ENCODE assay signal across 25 cellular contexts in genomic region chr11:2573240-2574042, GRCh38.
DNase-seq lines count a peak whose midpoint lies in the region; ATAC-seq, FAIRE-seq and TF ChIP-seq lines count a peak whose summit lies in the region.
"Had no signal": no experiment of that assay in that cellular context is flagged by ENCODE, and none has a peak within 500 bp of the region (broad histone marks: within the 10 kb centered on the region; RNA-seq: fewer than 3 reads in every experiment).

No MANE protein-coding gene starts in this region.

- H3K9ac ChIP-seq in H1 (replicated peaks in 1 of 4; ENCODE audit: extremely low read depth in 1 of 4, low read depth in 3 of 4, low read length in 3 of 4), result no peak overlapping the region
- H3K9ac ChIP-seq: parathyroid adenoma had no signal

- DNase-seq in Right ventricle myocardium superior (peak; percentile 30), left cardiac atrium (no peak), H1 (ENCODE audit: low read depth in 1 of 2, low spot score in 2 of 2) (no peak), osteoblast (ENCODE audit: insufficient read length, low spot score, missing footprints) (peak; percentile 87), progenitor cell of endocrine pancreas (ENCODE audit: low spot score, unreplicated experiment) (no peak)
- DNase-seq in stimulated activated CD4-positive, alpha-beta T cell treated with anti-CD3 and anti-CD28 coated beads, Interleukin-4, amount 100 ng/mL, for 24 hours, result no peak
- DNase-seq: ACHN; activated CD8-positive, alpha-beta memory T cell treated with anti-CD3 and anti-CD28 coated beads for 24 hours; activated naive CD8-positive, alpha-beta T cell treated with anti-CD3 and anti-CD28 coated beads for 36 hours; activated T-cell treated with anti-CD3 and anti-CD28 coated beads, Interleukin-2, amount 50 U/mL, for 4 hours; C1 segment of cervical spinal cord; effector CD4-positive, alpha-beta T cell; foreskin fibroblast; H7; NCI-H187; NCI-H2171 treated with DMSO at 0.1 percent for 48 hours; NCI-H524 had no signal

- no peak overlapping the region for H3K56ac ChIP-seq in H1 (replicated peaks; ENCODE audit: insufficient read length, low read depth, low read length)

- H3K4ac ChIP-seq in H1 (replicated peaks; ENCODE audit: insufficient read length, low read depth, low read length), result no peak overlapping the region

- TF ChIP-seq CTCF in H1 (IDR thresholded peaks at IDR 0.05; ENCODE audit: control extremely low read depth in 1 of 3, insufficient read depth in 1 of 3, low read depth in 1 of 3, low read length in 3 of 3), result no peak
- TF ChIP-seq CTCF in osteoblast (IDR thresholded peaks at IDR 0.05; ENCODE audit: extremely low read depth, low read depth, low read length), result no peak
- no peak for TF ChIP-seq CTCF in progenitor cell of endocrine pancreas (IDR thresholded peaks at IDR 0.05; ENCODE audit: unreplicated experiment)

- H3K9me3 Mint-ChIP-seq in progenitor cell of endocrine pancreas (ENCODE audit: low read depth), result no peaks in the 10 kb centered on the region
- H3K9me3 Mint-ChIP-seq: activated naive CD8-positive, alpha-beta T cell treated with anti-CD3 and anti-CD28 coated beads for 36 hours; activated T-cell treated with anti-CD3 and anti-CD28 coated beads, Interleukin-2, amount 50 U/mL, for 4 hours; nephron; T-cell had no signal

- H4K91ac ChIP-seq in H1 (replicated peaks; ENCODE audit: insufficient read length, low read length), result no peak overlapping the region

- no peak for FAIRE-seq in H1 (lab: Jason Lieb, UNC)
- FAIRE-seq: GM12892 had no signal

- no peak overlapping the region for H2BK15ac ChIP-seq in H1 (ENCODE audit: low read length)

- CTCF ChIA-PET in H1 (lab: Charles Lee; ENCODE audit: partially characterized antibody), result interaction anchor here (1.4 to 1.7 kb wide), 2 partner anchors 228 to 314 kb away, joined by 3 read pairs; no protein-coding TSS in a partner anchor

- H3K4me2 ChIP-seq in H1 (ENCODE audit: insufficient read depth in 1 of 2, low read depth in 2 of 2, low read length in 2 of 2) (no peak overlapping the region), osteoblast (ENCODE audit: insufficient read depth, low read length) (no peak overlapping the region)

- H3K36me3 ChIP-seq in H1 (ENCODE audit: control insufficient read depth in 2 of 4, insufficient read depth in 4 of 4, low read length in 3 of 4), result no peaks in the 10 kb centered on the region
- no peaks in the 10 kb centered on the region for H3K36me3 ChIP-seq in osteoblast (ENCODE audit: insufficient read depth, low read length)
- H3K36me3 ChIP-seq: SJSA1 had no signal

- no peak overlapping the region for H2BK5ac ChIP-seq in H1 (ENCODE audit: low read depth, low read length)

- H2BK20ac ChIP-seq in H1 (ENCODE audit: low read length), result no peak overlapping the region

- intact Hi-C loops in Right ventricle myocardium superior (cut with DNase I) (no loop called here), left cardiac atrium (cut with DNase I) (no loop called here)

- H3K79me2 ChIP-seq in H1 (ENCODE audit: control insufficient read depth in 1 of 2, insufficient read depth in 2 of 2, low read length in 2 of 2), result no peaks in the 10 kb centered on the region
- H3K79me2 ChIP-seq in osteoblast (ENCODE audit: insufficient read depth, low read length), result no peaks in the 10 kb centered on the region
- H3K79me2 ChIP-seq: parathyroid adenoma had no signal

- H3K4me1 Mint-ChIP-seq in progenitor cell of endocrine pancreas (ENCODE audit: low read depth), result no peaks in the 10 kb centered on the region
- H3K4me1 Mint-ChIP-seq: activated CD4-positive, alpha-beta T cell treated with anti-CD3 and anti-CD28 coated beads for 36 hours; activated naive CD8-positive, alpha-beta T cell treated with anti-CD3 and anti-CD28 coated beads for 36 hours had no signal

- no peaks in the 10 kb centered on the region for H3K23me2 ChIP-seq in H1 (ENCODE audit: low read depth, low read length)

- TF ChIP-seq POLR2A in H1 (IDR thresholded peaks at IDR 0.05; ENCODE audit: control extremely low read depth in 1 of 2, low read depth in 2 of 2, low read length in 2 of 2), result no peak

- no peak overlapping the region for H3K27ac ChIP-seq in H1 (ENCODE audit: low read depth, low read length)
- H3K27ac ChIP-seq in osteoblast (ENCODE audit: low read depth, low read length), result no peak overlapping the region
- H3K27ac ChIP-seq: parathyroid adenoma, SJSA1 had no signal

- no peak overlapping the region for H3K27ac Mint-ChIP-seq in progenitor cell of endocrine pancreas
- H3K27ac Mint-ChIP-seq: activated CD4-positive, alpha-beta T cell treated with anti-CD3 and anti-CD28 coated beads for 36 hours; activated naive CD8-positive, alpha-beta T cell treated with anti-CD3 and anti-CD28 coated beads for 36 hours; nephron; T-cell had no signal

- peak overlapping the region; percentile 25; the same call in 1 of the 2 replicates for H4K8ac ChIP-seq in H1 (ENCODE audit: extremely low read depth, insufficient read depth, low read length)

- H3K4me3 ChIP-seq in H1 (ENCODE audit: extremely low read depth in 1 of 4, insufficient read depth in 2 of 4, low read depth in 3 of 4, low read length in 4 of 4) (no peak overlapping the region), osteoblast (ENCODE audit: insufficient read depth, low read length) (no peak overlapping the region)
- H3K4me3 ChIP-seq: SJSA1 had no signal

- no peak overlapping the region for H3K14ac ChIP-seq in H1 (ENCODE audit: insufficient read length)

- peaks cover 0 to 4% of the 10 kb centered on the region in 2 experiments for H4K20me1 ChIP-seq in H1 (replicated peaks in 1 of 2; ENCODE audit: control insufficient read depth in 1 of 2, insufficient read depth in 2 of 2, low read length in 2 of 2)
- H4K20me1 ChIP-seq in osteoblast (ENCODE audit: insufficient read depth, low read length), result no peaks in the 10 kb centered on the region

- no peak overlapping the region for H2BK12ac ChIP-seq in H1 (ENCODE audit: low read depth, low read length)

- H2AK5ac ChIP-seq in H1 (ENCODE audit: low read depth, low read length), result no peak overlapping the region

- 92% methylated on average over 28 of the region's 28 CpGs; no CpG with 5 or more reads in 1 of the 2 experiments for WGBS in H1 (ENCODE audit: extremely low coverage in 1 of 2, insufficient coverage in 1 of 2, insufficient read length in 1 of 2, insufficient replicate concordance in 2 of 2, low coverage in 1 of 2, low lambda C conversion rate in 2 of 2, missing lambda C conversion rate in 1 of 2), 2 experiments

- no peaks in the 10 kb centered on the region for H3K36me3 Mint-ChIP-seq in progenitor cell of endocrine pancreas (ENCODE audit: insufficient read depth)
- H3K36me3 Mint-ChIP-seq: activated naive CD8-positive, alpha-beta T cell treated with anti-CD3 and anti-CD28 coated beads for 36 hours; T-cell had no signal

- H2BK120ac ChIP-seq in H1 (replicated peaks; ENCODE audit: low read depth, low read length), result no peak overlapping the region

- no peak overlapping the region for H3K23ac ChIP-seq in H1 (ENCODE audit: insufficient read length)

- H3K27me3 ChIP-seq in H1 (replicated peaks in 1 of 4; ENCODE audit: control insufficient read depth in 3 of 4, extremely low read depth in 1 of 4, insufficient read depth in 3 of 4, low read length in 3 of 4) (peaks cover under 1 to 52% (median 33%) of the 10 kb centered on the region in 4 experiments; a peak in 6 of 7 replicates), osteoblast (ENCODE audit: insufficient read depth, low read length) (no peaks in the 10 kb centered on the region)
- H3K27me3 ChIP-seq: SJSA1 had no signal

- peaks cover 15% of the 10 kb centered on the region for H3K27me3 Mint-ChIP-seq in progenitor cell of endocrine pancreas
- H3K27me3 Mint-ChIP-seq: activated CD4-positive, alpha-beta T cell treated with anti-CD3 and anti-CD28 coated beads for 36 hours; activated naive CD8-positive, alpha-beta T cell treated with anti-CD3 and anti-CD28 coated beads for 36 hours; T-cell had no signal

- TF ChIP-seq EP300 in H1 (IDR thresholded peaks at IDR 0.05; ENCODE audit: borderline replicate concordance in 1 of 2, low read depth in 2 of 2, low read length in 2 of 2), result no peak

- H4K5ac ChIP-seq in H1 (ENCODE audit: insufficient read length, low read depth, low read length), result no peak overlapping the region

- no peak for TF ChIP-seq RAD21 in H1 (IDR thresholded peaks at IDR 0.05 in 1 of 2, conservative IDR thresholded peaks at IDR 0.05 in 1 of 2; ENCODE audit: low read depth in 2 of 2, low read length in 2 of 2)

- H3K4me1 ChIP-seq in H1 (replicated peaks in 1 of 4; ENCODE audit: control insufficient read depth in 3 of 4, insufficient read depth in 4 of 4, low read length in 3 of 4) (peaks cover 0 to 3% (median 0%) of the 10 kb centered on the region in 4 experiments; a peak in 4 of 7 replicates), osteoblast (ENCODE audit: insufficient read depth, low read length) (no peaks in the 10 kb centered on the region)
- H3K4me1 ChIP-seq: parathyroid adenoma had no signal

- ATAC-seq in Right ventricle myocardium superior (ENCODE audit: poor library complexity) (no peak), left cardiac atrium (no peak), HG02852 (IDR thresholded peaks at IDR 0.05; ENCODE audit: unreplicated experiment) (no peak)
- ATAC-seq: activated CD4-positive, alpha-beta T cell treated with anti-CD3 and anti-CD28 coated beads for 36 hours; activated T-cell treated with anti-CD3 and anti-CD28 coated beads, Interleukin-2, amount 50 U/mL, for 4 hours; left lobe of liver; T-cell had no signal

- POLR2A ChIA-PET in H1 (lab: Charles Lee; ENCODE audit: partially characterized antibody), result interaction anchor here (0.6 kb wide), 1 partner anchor 47 kb away, joined by 3 read pairs; no protein-coding TSS in a partner anchor

- H3K79me1 ChIP-seq in H1 (ENCODE audit: low read depth, low read length), result no peaks in the 10 kb centered on the region

- no peak overlapping the region for H3K4me3 Mint-ChIP-seq in progenitor cell of endocrine pancreas (ENCODE audit: low read depth)
- H3K4me3 Mint-ChIP-seq: activated CD4-positive, alpha-beta T cell treated with anti-CD3 and anti-CD28 coated beads for 36 hours; activated naive CD8-positive, alpha-beta T cell treated with anti-CD3 and anti-CD28 coated beads for 36 hours; activated T-cell treated with anti-CD3 and anti-CD28 coated beads, Interleukin-2, amount 50 U/mL, for 4 hours; nephron; T-cell had no signal

- H2AFZ ChIP-seq in H1 (ENCODE audit: low read length), result no peak overlapping the region
- H2AFZ ChIP-seq in osteoblast (ENCODE audit: low read length), result no peak overlapping the region
- H2AFZ ChIP-seq: parathyroid adenoma had no signal

- H3K18ac ChIP-seq in H1 (ENCODE audit: extremely low read depth, low read length), result no peak overlapping the region

- peaks cover 0 to 6% of the 10 kb centered on the region in 2 experiments; a peak in 1 of 4 replicates for H3K9me3 ChIP-seq in H1 (ENCODE audit: insufficient read depth in 2 of 2, low read depth in 1 of 2, low read length in 1 of 2)
- H3K9me3 ChIP-seq in osteoblast (ENCODE audit: low read depth, low read length), result no peaks in the 10 kb centered on the region

TF ChIP-seq in H1, 55 proteins besides CTCF, POLR2A, EP300 and RAD21 (continues in another document):
- no peak for TF ChIP-seq CBX8 (IDR thresholded peaks at IDR 0.05; ENCODE audit: borderline replicate concordance, low read depth, low read length)
- TF ChIP-seq EZH2 (IDR thresholded peaks at IDR 0.05; ENCODE audit: low read depth, low read length, severe bottlenecking), result no peak
- no peak for TF ChIP-seq POLR2AphosphoS5 (IDR thresholded peaks at IDR 0.05; ENCODE audit: low read depth, low read length)
- TF ChIP-seq JUN (IDR thresholded peaks at IDR 0.05; ENCODE audit: low read depth, low read length), result no peak

Comparison
In these comparisons a context has a peak if more than half of its experiments do, and no peak if none do; other contexts are left out.
1. DNase-seq: peak in Right ventricle myocardium superior (single experiment) and osteoblast (single experiment); none in left cardiac atrium (single experiment), H1 (0 of 2), progenitor cell of endocrine pancreas (single experiment) and stimulated activated CD4-positive, alpha-beta T cell treated with anti-CD3 and anti-CD28 coated beads, Interleukin-4, amount 100 ng/mL, for 24 hours (single experiment).